ENCODE assay signal across 8 cellular contexts in genomic region chr20:33992145-33992922, GRCh38. TPM values are rescaled to one million over a fixed set of nuclear protein-coding genes. Genes with fewer than 3 reads are reported as not detected.
A peak's percentile ranks its signal among the peaks of the same experiment; 100 is the strongest.
DNase-seq lines count a peak whose midpoint lies in the region; ATAC-seq and TF ChIP-seq lines count a peak whose summit lies in the region.

No MANE protein-coding gene starts in this region.

- peak overlapping the region; percentile 93 to 99 (median 97) for H3K27ac Mint-ChIP-seq in CD14-positive monocyte
- peak overlapping the region; percentile 98 for H3K27ac Mint-ChIP-seq in mesothelial cell of epicardium

- ATAC-seq in GM21367 (IDR thresholded peaks at IDR 0.05; ENCODE audit: unreplicated experiment) (no peak), GM18907 (IDR thresholded peaks at IDR 0.05; ENCODE audit: unreplicated experiment) (no peak)

- H3K27me3 Mint-ChIP-seq in CD14-positive monocyte (ENCODE audit: low read depth in 3 of 3) (peaks cover 0 to 7% (median 1%) of the 10 kb centered on the region in 3 donors), mesothelial cell of epicardium (ENCODE audit: low read depth) (no peaks in the 10 kb centered on the region)

- DNase-seq in CD14-positive monocyte (ENCODE audit: low spot score) (no peak), cardiac fibroblast (ENCODE audit: low read depth in 2 of 2) (no peak), mesothelial cell of epicardium (ENCODE audit: low spot score in 2 of 2, unreplicated experiment in 2 of 2) (no peak), UCSD-AML1 (lab: John Stamatoyannopoulos, UW; ENCODE audit: unreplicated experiment) (no peak), GDM1 (lab: John Stamatoyannopoulos, UW) (no peak)

- peaks cover 13% of the 10 kb centered on the region for H3K36me3 ChIP-seq in KOPT-K1 (ENCODE audit: insufficient read depth, low read length)

- H3K27ac ChIP-seq in KOPT-K1 (ENCODE audit: low read depth, low read length, poor library complexity, severe bottlenecking): peak overlapping the region; percentile 92

- no peaks in the 10 kb centered on the region for H3K9me3 ChIP-seq in KOPT-K1 (ENCODE audit: insufficient read depth, low read length, poor library complexity, severe bottlenecking)

- intact Hi-C loops in CD14-positive monocyte (cut with micrococcal nuclease): loop anchor here (2.0 to 10.0 kb wide), 10 partner anchors 118 to 1625 kb away; partner anchors contain the start of genes C20orf144 (in 2 of the 2), ACTL10 (in 1 of the 2), AHCY (in 1 of the 2) and CBFA2T2 (in 1 of the 2)

- H3K4me3 Mint-ChIP-seq in CD14-positive monocyte (peak overlapping the region; percentile 92 to 99), mesothelial cell of epicardium (peak overlapping the region; percentile 87)

- H3K4me1 Mint-ChIP-seq in CD14-positive monocyte (peaks cover 44% of the 10 kb centered on the region), mesothelial cell of epicardium (peaks cover 31% of the 10 kb centered on the region)

- TF ChIP-seq CTCF in CD14-positive monocyte (IDR thresholded peaks at IDR 0.05) (no peak), cardiac fibroblast (IDR thresholded peaks at IDR 0.05; ENCODE audit: low read depth, low read length) (no peak), mesothelial cell of epicardium (IDR thresholded peaks at IDR 0.05; ENCODE audit: unreplicated experiment) (no peak)

- peak overlapping the region; percentile 69 to 98 for H3K4me3 ChIP-seq in cardiac fibroblast (replicated peaks in 1 of 2; ENCODE audit: low read depth in 2 of 2, low read length in 2 of 2)

- H3K36me3 Mint-ChIP-seq in CD14-positive monocyte (peaks cover 2 to 5% of the 10 kb centered on the region in 2 donors), mesothelial cell of epicardium (no peaks in the 10 kb centered on the region)

- peaks cover 0 to 3% (median 0%) of the 10 kb centered on the region in 7 donors for H3K9me3 Mint-ChIP-seq in CD14-positive monocyte
- no peaks in the 10 kb centered on the region for H3K9me3 Mint-ChIP-seq in mesothelial cell of epicardium

RNA-seq across cellular contexts. Expression of gene RALY, which starts 1.4 kb away (rescaled TPM):
- 100 to 1,000 TPM; 152 to 154 TPM for polyA plus RNA-seq in CD14-positive monocyte
- 139 to 141 TPM (median 140 TPM) in 3 replicates for total RNA-seq in mesothelial cell of epicardium
